In genomic region chr5:95866431-95867063, GRCh38 we compare ENCODE assay signal across 14 cellular contexts. TPM values are rescaled to one million over a fixed set of nuclear protein-coding genes. Genes with fewer than 3 reads are reported as not detected.
A peak's percentile ranks its signal among the peaks of the same experiment; 100 is the strongest.
DNase-seq lines count a peak whose midpoint lies in the region; ATAC-seq and TF ChIP-seq lines count a peak whose summit lies in the region.
"Had no signal": no experiment of that assay in that cellular context is flagged by ENCODE, and none has a peak within 500 bp of the region (broad histone marks: within the 10 kb centered on the region; RNA-seq: fewer than 3 reads in every experiment).

No MANE protein-coding gene starts in this region.

- no peaks in the 10 kb centered on the region for H3K9me3 Mint-ChIP-seq in activated naive CD4-positive, alpha-beta T cell treated with anti-CD3 and anti-CD28 coated beads, Interleukin-2, amount 50 U/mL, for 24 hours
- peaks cover 4% of the 10 kb centered on the region for H3K9me3 Mint-ChIP-seq in activated T-helper 17 cell treated with anti-CD3 and anti-CD28 coated beads, Interleukin-2, amount 50 U/mL, for 72 hours

- H4K20me1 ChIP-seq in fibroblast of lung (ENCODE audit: control insufficient read depth, extremely low read depth, insufficient read depth, low read length) = no peaks in the 10 kb centered on the region

- no peak for DNase-seq in activated naive CD4-positive, alpha-beta T cell treated with anti-CD3 and anti-CD28 coated beads, Interleukin-2, amount 50 U/mL, for 16 hours
- DNase-seq in fibroblast of lung (ENCODE audit: low read depth in 2 of 2) (peak; percentile 40 to 51), stromal cell of bone marrow (ENCODE audit: low read depth) (peak; percentile 65), NCI-H146 treated with DMSO at 0.1 percent for 48 hours (lab: John Stamatoyannopoulos, UW; ENCODE audit: unreplicated experiment) (no peak), H7 (no peak), SW 1271 (lab: John Stamatoyannopoulos, UW) (no peak)
- DNase-seq: activated effector memory CD4-positive, alpha-beta T cell treated with Interleukin-2 at 50 U/mL for 16 hours; NK-92 treated with Interleukin-12 subunit alpha and Interleukin-12 subunit beta, amount 100 ng/mL, for 24 hours; stimulated activated CD4-positive, alpha-beta T cell treated with anti-CD3 and anti-CD28 coated beads, Interleukin-2, amount 100 ng/mL, for 24 hours had no signal

- no peak overlapping the region for H2AFZ ChIP-seq in fibroblast of lung (ENCODE audit: low read length)

- ATAC-seq in activated T-helper 17 cell treated with anti-CD3 and anti-CD28 coated beads, Interleukin-2, amount 50 U/mL, for 72 hours (replicated peaks) = peak; percentile 19

- peaks cover 28% of the 10 kb centered on the region for H3K4me1 ChIP-seq in fibroblast of lung (ENCODE audit: control insufficient read depth, extremely low read depth, insufficient read depth, low read length)
- H3K4me1 ChIP-seq: breast epithelium had no signal

- no peak overlapping the region for H3K4me3 ChIP-seq in fibroblast of lung (replicated peaks in 1 of 4; ENCODE audit: control extremely low read depth in 1 of 4, insufficient read depth in 1 of 4, low read depth in 3 of 4, low read length in 4 of 4)
- no peak overlapping the region for H3K4me3 ChIP-seq in H7 (ENCODE audit: insufficient read depth, low read depth, low read length)
- H3K4me3 ChIP-seq: breast epithelium, right atrium auricular region had no signal

- TF ChIP-seq CTCF in fibroblast of lung (conservative IDR thresholded peaks at IDR 0.05 in 1 of 2, IDR thresholded peaks at IDR 0.05 in 1 of 2; ENCODE audit: low read depth in 1 of 2, low read length in 2 of 2) = no peak

- peaks cover 1% of the 10 kb centered on the region for H3K36me3 Mint-ChIP-seq in activated naive CD4-positive, alpha-beta T cell treated with anti-CD3 and anti-CD28 coated beads, Interleukin-2, amount 50 U/mL, for 24 hours
- no peaks in the 10 kb centered on the region for H3K36me3 Mint-ChIP-seq in activated T-helper 17 cell treated with anti-CD3 and anti-CD28 coated beads, Interleukin-2, amount 50 U/mL, for 72 hours (ENCODE audit: low read depth)
- H3K36me3 Mint-ChIP-seq: memory B cell had no signal

- no peaks in the 10 kb centered on the region for H3K79me2 ChIP-seq in fibroblast of lung (ENCODE audit: control insufficient read depth, insufficient read depth, low read length)

- H3K27me3 ChIP-seq in fibroblast of lung (ENCODE audit: control insufficient read depth, insufficient read depth, low read length) (no peaks in the 10 kb centered on the region), H7 (ENCODE audit: control insufficient read depth, insufficient read depth, low read length) (no peaks in the 10 kb centered on the region)
- H3K27me3 ChIP-seq: breast epithelium, right atrium auricular region had no signal

- H3K4me3 Mint-ChIP-seq in activated naive CD4-positive, alpha-beta T cell treated with anti-CD3 and anti-CD28 coated beads, Interleukin-2, amount 50 U/mL, for 24 hours = peak overlapping the region; percentile 39
- H3K4me3 Mint-ChIP-seq in activated T-helper 17 cell treated with anti-CD3 and anti-CD28 coated beads, Interleukin-2, amount 50 U/mL, for 72 hours = peak overlapping the region; percentile 34
- H3K4me3 Mint-ChIP-seq: memory B cell had no signal

- H3K36me3 ChIP-seq in fibroblast of lung (ENCODE audit: control insufficient read depth, insufficient read depth, low read length) (no peaks in the 10 kb centered on the region), H7 (replicated peaks; ENCODE audit: control insufficient read depth, insufficient read depth, low read length) (no peaks in the 10 kb centered on the region)
- H3K36me3 ChIP-seq: breast epithelium, right atrium auricular region had no signal

- no peak overlapping the region for H3K9ac ChIP-seq in fibroblast of lung (ENCODE audit: insufficient read depth, low read length)

- H3K27ac Mint-ChIP-seq in activated naive CD4-positive, alpha-beta T cell treated with anti-CD3 and anti-CD28 coated beads, Interleukin-2, amount 50 U/mL, for 24 hours = peak overlapping the region; percentile 96
- H3K27ac Mint-ChIP-seq in activated T-helper 17 cell treated with anti-CD3 and anti-CD28 coated beads, Interleukin-2, amount 50 U/mL, for 72 hours = peak overlapping the region; percentile 91
- H3K27ac Mint-ChIP-seq: memory B cell had no signal

- no peaks in the 10 kb centered on the region for H3K9me3 ChIP-seq in fibroblast of lung (ENCODE audit: control insufficient read depth, insufficient read depth, low read depth, low read length)
- H3K9me3 ChIP-seq: breast epithelium, right atrium auricular region had no signal

- H3K27me3 Mint-ChIP-seq in activated naive CD4-positive, alpha-beta T cell treated with anti-CD3 and anti-CD28 coated beads, Interleukin-2, amount 50 U/mL, for 24 hours = no peaks in the 10 kb centered on the region
- no peaks in the 10 kb centered on the region for H3K27me3 Mint-ChIP-seq in activated T-helper 17 cell treated with anti-CD3 and anti-CD28 coated beads, Interleukin-2, amount 50 U/mL, for 72 hours

- no peak overlapping the region for H3K4me2 ChIP-seq in fibroblast of lung (ENCODE audit: extremely low read depth, insufficient read depth, low read length)

- H3K4me1 Mint-ChIP-seq in activated naive CD4-positive, alpha-beta T cell treated with anti-CD3 and anti-CD28 coated beads, Interleukin-2, amount 50 U/mL, for 24 hours = peaks cover 75% of the 10 kb centered on the region
- H3K4me1 Mint-ChIP-seq in activated T-helper 17 cell treated with anti-CD3 and anti-CD28 coated beads, Interleukin-2, amount 50 U/mL, for 72 hours = peaks cover 46% of the 10 kb centered on the region

- no peak overlapping the region for H3K27ac ChIP-seq in fibroblast of lung (ENCODE audit: insufficient read depth, low read length)
- H3K27ac ChIP-seq: breast epithelium had no signal

RNA-seq across cellular contexts. Expression of gene GLRX, which starts 44.0 kb away (rescaled TPM):
- 10 to 100 TPM; 45.1 to 62.3 TPM for total RNA-seq in activated T-helper 17 cell treated with anti-CD3 and anti-CD28 coated beads, Interleukin-2, amount 50 U/mL, for 72 hours
- 54.2 and 91.8 TPM in 2 replicates for total RNA-seq in fibroblast of lung
- polyA plus RNA-seq in fibroblast of lung = 277 and 429 TPM in 2 replicates
- 316 and 494 TPM in 2 replicates for polyA plus RNA-seq in fibroblast of lung (2012)
- 106 and 144 TPM in 2 replicates for polyA minus RNA-seq in fibroblast of lung (ENCODE audit: low replicate concordance)
- total RNA-seq in H7 (2014; rRNA removed; shearing (Covaris generic)) = 25.0 and 41.6 TPM in 2 replicates

Comparison
In these comparisons a context has a peak if more than half of its experiments do, and no peak if none do; other contexts are left out.
1. DNase-seq: peak in fibroblast of lung (2 of 2) and stromal cell of bone marrow (single experiment); none in activated naive CD4-positive, alpha-beta T cell treated with anti-CD3 and anti-CD28 coated beads, Interleukin-2, amount 50 U/mL, for 16 hours (single experiment), NCI-H146 treated with DMSO at 0.1 percent for 48 hours (single experiment), H7 (single experiment) and SW 1271 (0 of 2).